ENCODE assay signal across 8 cellular contexts in genomic region chr11:61733120-61733978, GRCh38. TPM values are rescaled to one million over a fixed set of nuclear protein-coding genes. Genes with fewer than 3 reads are reported as not detected.
DNase-seq lines count a peak whose midpoint lies in the region; ATAC-seq and TF ChIP-seq lines count a peak whose summit lies in the region.

No MANE protein-coding gene starts in this region.

- no peak overlapping the region for H3K27ac ChIP-seq in neutrophil
- peak overlapping the region; percentile 65 for H3K27ac ChIP-seq in subcutaneous abdominal adipose tissue (ENCODE audit: low read depth, low read length)

- no peaks in the 10 kb centered on the region for H3K9me3 ChIP-seq in neutrophil
- no peaks in the 10 kb centered on the region for H3K9me3 ChIP-seq in subcutaneous abdominal adipose tissue (ENCODE audit: control insufficient read depth in 5 of 5, low read length in 5 of 5)

- peak; percentile 96 for DNase-seq in D341Med (ENCODE audit: low spot score)
- peak; percentile 59 for DNase-seq in LNCaP clone FGC (ENCODE audit: low read depth)
- DNase-seq in RPMI7951 (ENCODE audit: low read depth) = peak; percentile 71
- peak; percentile 69 for DNase-seq in activated T-helper 9 cell treated with anti-CD3 and anti-CD28 coated beads, Interleukin-2, amount 50 U/mL, for 16 hours (ENCODE audit: low read depth)
- peak; percentile 85 for DNase-seq in fibroblast of the aortic adventitia (ENCODE audit: low read depth)

- H3K27me3 ChIP-seq in neutrophil (no peaks in the 10 kb centered on the region), subcutaneous abdominal adipose tissue (ENCODE audit: control insufficient read depth in 5 of 5, insufficient read depth in 4 of 5, low read length in 5 of 5) (no peaks in the 10 kb centered on the region)

- TF ChIP-seq CTCF in LNCaP clone FGC (IDR thresholded peaks at IDR 0.05; ENCODE audit: control insufficient read depth, extremely low read depth, insufficient read depth) (peak; percentile 99), fibroblast of the aortic adventitia (IDR thresholded peaks at IDR 0.05; ENCODE audit: insufficient read depth, low read length) (peak; percentile 98), neutrophil (IDR thresholded peaks at IDR 0.05) (peak; percentile 84)

- H3K4me3 ChIP-seq in LNCaP clone FGC (ENCODE audit: low read depth, low read length) = no peak overlapping the region
- no peak overlapping the region for H3K4me3 ChIP-seq in fibroblast of the aortic adventitia (ENCODE audit: low read depth, low read length)
- no peak overlapping the region for H3K4me3 ChIP-seq in neutrophil (ENCODE audit: low read depth in 1 of 2, low read length in 1 of 2)
- no peak overlapping the region for H3K4me3 ChIP-seq in subcutaneous abdominal adipose tissue (ENCODE audit: low read depth in 1 of 5, low read length in 5 of 5)

- no peaks in the 10 kb centered on the region for H3K4me1 ChIP-seq in neutrophil (ENCODE audit: control insufficient read depth in 1 of 2, insufficient read depth in 1 of 2, low read depth in 1 of 2, low read length in 1 of 2)
- H3K4me1 ChIP-seq in subcutaneous abdominal adipose tissue (ENCODE audit: control insufficient read depth in 5 of 5, insufficient read depth in 5 of 5, low read length in 5 of 5) = peaks cover 0 to 23% (median 15%) of the 10 kb centered on the region in 5 donors

- peak overlapping the region in 2 of 5 donors; percentile 21 to 41 for H3K9ac ChIP-seq in subcutaneous abdominal adipose tissue (ENCODE audit: low read length in 5 of 5)

- H3K36me3 ChIP-seq in neutrophil = no peaks in the 10 kb centered on the region
- peaks cover 0 to 54% (median 30%) of the 10 kb centered on the region in 5 donors for H3K36me3 ChIP-seq in subcutaneous abdominal adipose tissue (ENCODE audit: control insufficient read depth in 5 of 5, insufficient read depth in 5 of 5, low read length in 5 of 5)

- ATAC-seq in GM21529 (IDR thresholded peaks at IDR 0.05; ENCODE audit: unreplicated experiment) = peak; percentile 76

RNA-seq across cellular contexts. Expression of gene MYRF, which starts 19.1 kb away (rescaled TPM):
- 0.10 and 0.12 TPM in 2 replicates for total RNA-seq in RPMI7951 (2014; rRNA removed; shearing (Covaris generic))
- total RNA-seq in fibroblast of the aortic adventitia (ENCODE audit: low replicate concordance) = 0.16 and 0.18 TPM in 2 replicates

RNA-seq across cellular contexts. Expression of gene DAGLA, which starts 53.2 kb away (rescaled TPM):
- total RNA-seq in RPMI7951 (2014; rRNA removed; shearing (Covaris generic)) = 0.78 and 0.96 TPM in 2 replicates
- 1.1 and 4.2 TPM in 2 replicates for total RNA-seq in fibroblast of the aortic adventitia (ENCODE audit: low replicate concordance)

RNA-seq across cellular contexts. Expression of gene TMEM258, which starts 59.0 kb away (rescaled TPM):
- total RNA-seq in RPMI7951 (2014; rRNA removed; shearing (Covaris generic)) = 158 and 203 TPM in 2 replicates
- 14.1 and 98.1 TPM in 2 replicates for total RNA-seq in fibroblast of the aortic adventitia (ENCODE audit: low replicate concordance)

RNA-seq across cellular contexts. Expression of gene FEN1, which starts 59.4 kb away (rescaled TPM):
- total RNA-seq in RPMI7951 (2014; rRNA removed; shearing (Covaris generic)) = 75.8 and 97.4 TPM in 2 replicates
- 12.3 and 43.3 TPM in 2 replicates for total RNA-seq in fibroblast of the aortic adventitia (ENCODE audit: low replicate concordance)
